ENCODE assay signal across 11 cellular contexts in genomic region chr16:19716183-19716582, GRCh38. TPM values are rescaled to one million over a fixed set of nuclear protein-coding genes. Genes with fewer than 3 reads are reported as not detected.
A peak's percentile ranks its signal among the peaks of the same experiment; 100 is the strongest.
DNase-seq lines count a peak whose midpoint lies in the region; ATAC-seq and TF ChIP-seq lines count a peak whose summit lies in the region.
"Had no signal": no experiment of that assay in that cellular context is flagged by ENCODE, and none has a peak within 500 bp of the region (broad histone marks: within the 10 kb centered on the region; RNA-seq: fewer than 3 reads in every experiment).

No MANE protein-coding gene starts in this region.

- H3K79me2 ChIP-seq in OCI-LY7 (ENCODE audit: insufficient read depth, low read depth, low read length) = peaks cover 43% of the 10 kb centered on the region

- H3K9me2 ChIP-seq in OCI-LY7 (ENCODE audit: insufficient read depth, low read length) = no peaks in the 10 kb centered on the region

- in situ Hi-C loops in KBM-7 (cut with MboI; ENCODE audit: low pct_unique_long_range_greater_than_20kb, low sequenced_read_pairs) = no loop called here

- intact Hi-C loops in OCI-LY7 (cut with micrococcal nuclease; ENCODE audit: unreplicated experiment) = loop anchor here (5.0 kb wide), 1 partner anchor 159 kb away; the partner anchor contains the start of gene VPS35L
- intact Hi-C loops in psoas muscle (cut with DNase I) = loop anchor here (5.0 kb wide), 3 partner anchors 91 to 166 kb away; partner anchors contain the start of gene GPRC5B (in 1 of the 2)

- peak overlapping the region; percentile 80 for H3K27ac Mint-ChIP-seq in activated T-cell treated with anti-CD3 and anti-CD28 coated beads, Interleukin-2, amount 50 U/mL, for 24 hours

- peak overlapping the region; percentile 97 for H3K4me3 Mint-ChIP-seq in activated T-cell treated with anti-CD3 and anti-CD28 coated beads, Interleukin-2, amount 50 U/mL, for 24 hours

- peak overlapping the region; percentile 75 for H3K4me2 ChIP-seq in OCI-LY7 (ENCODE audit: low read length)

- POLR2A ChIA-PET in OCI-LY7 (lab: Charles Lee) = no interaction called here

- peaks cover 39% of the 10 kb centered on the region for H3K36me3 ChIP-seq in OCI-LY7 (ENCODE audit: insufficient read depth, low read length)
- peaks cover 4 to 38% of the 10 kb centered on the region in 2 donors for H3K36me3 ChIP-seq in psoas muscle (ENCODE audit: insufficient read depth in 1 of 2, low read depth in 1 of 2)

- H3K27ac ChIP-seq in OCI-LY7 (ENCODE audit: low read depth, low read length, poor library complexity, severe bottlenecking) (no peak overlapping the region), epithelial cell of prostate (peak overlapping the region; percentile 24), psoas muscle (no peak overlapping the region)

- H3K9me3 ChIP-seq in OCI-LY7 (ENCODE audit: low read length) (no peaks in the 10 kb centered on the region), psoas muscle (no peaks in the 10 kb centered on the region)

- ATAC-seq in psoas muscle = no peak

- peaks cover 63% of the 10 kb centered on the region for H3K36me3 Mint-ChIP-seq in activated T-cell treated with anti-CD3 and anti-CD28 coated beads, Interleukin-2, amount 50 U/mL, for 24 hours (ENCODE audit: low read depth)

- peaks cover 34% of the 10 kb centered on the region for H3K4me1 Mint-ChIP-seq in activated T-cell treated with anti-CD3 and anti-CD28 coated beads, Interleukin-2, amount 50 U/mL, for 24 hours (ENCODE audit: low read depth)

- CTCF ChIA-PET in OCI-LY7 (lab: Charles Lee; ENCODE audit: unreplicated experiment) = no interaction called here

- peak overlapping the region; percentile 88 for H3K4me3 ChIP-seq in OCI-LY7 (ENCODE audit: low read depth, low read length, poor library complexity, severe bottlenecking)
- H3K4me3 ChIP-seq in psoas muscle = peak overlapping the region; percentile 87

- TF ChIP-seq CTCF in OCI-LY7 (conservative IDR thresholded peaks at IDR 0.05; ENCODE audit: low read length) = no peak
- TF ChIP-seq CTCF in psoas muscle (IDR thresholded peaks at IDR 0.05) = no peak

- peaks cover 14% of the 10 kb centered on the region for H4K20me1 ChIP-seq in OCI-LY7 (ENCODE audit: insufficient read depth, low read length)

- no TSS peak for BruUV-seq in OCI-LY7 (replicated peaks; lab: Mats Ljungman, UMichigan)

- peaks cover 19% of the 10 kb centered on the region for H3K4me1 ChIP-seq in OCI-LY7 (ENCODE audit: insufficient read depth, low read length, poor library complexity, severe bottlenecking)
- peaks cover 12% of the 10 kb centered on the region for H3K4me1 ChIP-seq in psoas muscle

- DNase-seq in activated T-cell treated with anti-CD3 and anti-CD28 coated beads, Interleukin-2, amount 50 U/mL, for 24 hours = no peak
- no peak for DNase-seq in activated T-cell treated with anti-CD3 and anti-CD28 coated beads, Interleukin-2, amount 50 U/mL, for 1 hour
- DNase-seq in OCI-LY7 (ENCODE audit: low spot score) = no peak
- no peak for DNase-seq in epithelial cell of prostate (ENCODE audit: low read depth, low spot score)
- no peak for DNase-seq in psoas muscle
- no peak for DNase-seq in KBM-7
- no peak for DNase-seq in NCI-H187 treated with DMSO at 0.1 percent for 48 hours (lab: John Stamatoyannopoulos, UW)
- no peak for DNase-seq in KG1 (lab: John Stamatoyannopoulos, UW)
- DNase-seq: activated effector memory CD4-positive, alpha-beta T cell treated with Interleukin-2 at 50 U/mL for 16 hours; occipital lobe; RPMI8226 had no signal

- H2AFZ ChIP-seq in OCI-LY7 (ENCODE audit: low read length) = no peak overlapping the region

- no peaks in the 10 kb centered on the region for H3K9me3 Mint-ChIP-seq in activated T-cell treated with anti-CD3 and anti-CD28 coated beads, Interleukin-2, amount 50 U/mL, for 24 hours

- no peaks in the 10 kb centered on the region for H3K27me3 ChIP-seq in psoas muscle (ENCODE audit: insufficient read depth in 3 of 3, low read length in 2 of 3)

- whole genome bisulfite sequencing in psoas muscle, 3 donors = 70 to 81% (median 75%) methylated on average over 1 of the region's 1 CpG

- H3K27me3 Mint-ChIP-seq in activated T-cell treated with anti-CD3 and anti-CD28 coated beads, Interleukin-2, amount 50 U/mL, for 24 hours = no peaks in the 10 kb centered on the region

RNA-seq across cellular contexts. Expression of gene KNOP1, which starts 1.8 kb away (rescaled TPM):
- total RNA-seq in OCI-LY7 (2014; rRNA removed; shearing (Covaris generic)) = 19.7 and 37.9 TPM in 2 replicates
- total RNA-seq in OCI-LY7 (2022) = 30.0 and 33.2 TPM in 2 replicates
- 1 to 10 TPM; 5.9 to 9.7 (median 8.4) TPM for total RNA-seq in psoas muscle
- polyA plus RNA-seq in psoas muscle = 10 to 100 TPM in 2 of 3 donors, 1 to 10 TPM in 1; 9.5 to 14.7 (median 11.6) TPM

RNA-seq across cellular contexts. Expression of gene IQCK, which starts 1.9 kb away (rescaled TPM):
- total RNA-seq in OCI-LY7 (2014; rRNA removed; shearing (Covaris generic)) = 1.3 and 2.2 TPM in 2 replicates
- total RNA-seq in OCI-LY7 (2022) (2.7 and 4.3 TPM in 2 replicates), psoas muscle (1 to 10 TPM; 4.3 to 9.9 (median 7.3) TPM)
- polyA plus RNA-seq in psoas muscle = 1 to 10 TPM; 4.9 to 8.8 (median 6.3) TPM
